In the genomic region with DNA sequence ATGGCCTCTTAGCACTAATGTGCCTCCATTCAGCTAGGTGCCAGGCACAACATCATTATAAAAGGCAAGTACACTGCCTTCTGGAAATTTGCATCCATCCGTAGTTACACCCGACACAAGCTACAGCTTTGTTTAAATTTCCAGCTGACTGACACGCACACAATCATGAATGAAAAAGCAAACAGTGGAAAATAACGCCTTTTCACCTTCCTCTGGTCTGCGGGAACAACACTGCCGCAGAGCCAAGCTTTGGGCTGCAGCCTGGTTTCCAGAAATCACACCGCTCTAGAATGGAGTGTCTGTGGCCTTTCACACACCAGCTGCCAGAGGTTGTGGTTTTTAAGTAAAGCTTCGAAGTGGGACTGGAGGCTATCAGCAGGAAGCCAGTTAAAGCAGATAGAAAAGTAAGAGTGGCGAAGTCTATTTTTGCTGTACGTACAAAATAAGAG, we compare ENCODE assay signal across 9 cellular contexts.
DNase-seq lines count a peak whose midpoint lies in the region; ATAC-seq, FAIRE-seq and TF ChIP-seq lines count a peak whose summit lies in the region.
"Had no signal": no experiment of that assay in that cellular context is flagged by ENCODE, and none has a peak within 500 bp of the region (broad histone marks: within the 10 kb centered on the region; RNA-seq: fewer than 3 reads in every experiment).

No MANE protein-coding gene starts in this region.

- H2AK5ac ChIP-seq in IMR-90 (ENCODE audit: low read depth, low read length), result no peak overlapping the region

- intact Hi-C loops in CD4-positive, alpha-beta T cell (cut with DNase I, micrococcal nuclease), result no loop called here
- intact Hi-C loops in IMR-90 (cut with micrococcal nuclease), result no loop called here
- intact Hi-C loops in activated T-helper 1 cell treated with anti-CD3 and anti-CD28 coated beads, Interleukin-12 subunit alpha, Interleukin-12 subunit beta, Interleukin-2, Interleukin-4 antibody, amounts not matched to agents 30 ng/mL and 10 ng/mL and 1 ng/mL, durations not matched to agents 14 hours and 24 hours and 36 hours (cut with micrococcal nuclease), result loop anchor here (2.0 to 5.0 kb wide), 2 partner anchors 16 to 42 kb away; no protein-coding TSS in a partner anchor

- H3K18ac ChIP-seq in IMR-90 (ENCODE audit: low read depth, low read length), result peak overlapping the region; percentile 21; the same call in 1 of the 2 replicates

- H2BK20ac ChIP-seq in IMR-90 (ENCODE audit: low read depth, low read length), result no peak overlapping the region

- no peaks in the 10 kb centered on the region for H3K36me3 ChIP-seq in IMR-90 (ENCODE audit: control insufficient read depth, insufficient read depth, low read length)

- no peak overlapping the region for H3K4ac ChIP-seq in IMR-90 (ENCODE audit: low read depth, low read length)

- no peak overlapping the region for H4K91ac ChIP-seq in IMR-90 (ENCODE audit: insufficient read depth, low read depth, low read length)

- TF ChIP-seq CTCF in CD4-positive, alpha-beta T cell (IDR thresholded peaks at IDR 0.05), result no peak
- no peak for TF ChIP-seq CTCF in IMR-90 (conservative IDR thresholded peaks at IDR 0.05; ENCODE audit: low read depth, low read length)

- H3K9ac ChIP-seq in IMR-90 (ENCODE audit: low read depth, low read length), result no peak overlapping the region

- peaks cover 22% of the 10 kb centered on the region for H3K27me3 Mint-ChIP-seq in CD4-positive, alpha-beta T cell
- H3K27me3 Mint-ChIP-seq in activated T-helper 1 cell treated with anti-CD3 and anti-CD28 coated beads, Interleukin-12 subunit alpha, Interleukin-12 subunit beta, Interleukin-2, Interleukin-4 antibody, amounts not matched to agents 30 ng/mL and 10 ng/mL and 1 ng/mL, durations not matched to agents 14 hours and 24 hours and 36 hours (ENCODE audit: insufficient read depth), result peaks cover 40% of the 10 kb centered on the region

- H3K27me3 ChIP-seq in CD4-positive, alpha-beta T cell (ENCODE audit: control insufficient read depth, insufficient read depth, low read length), result peaks cover 3% of the 10 kb centered on the region
- H3K27me3 ChIP-seq in IMR-90 (ENCODE audit: control insufficient read depth, insufficient read depth, low read length), result peaks cover 4% of the 10 kb centered on the region; the same call in 1 of the 2 replicates

- no peaks in the 10 kb centered on the region for H3K9me1 ChIP-seq in IMR-90 (ENCODE audit: insufficient read depth, low read length)

- H3K4me1 Mint-ChIP-seq in CD4-positive, alpha-beta T cell (ENCODE audit: low read depth), result peaks cover 10% of the 10 kb centered on the region
- H3K4me1 Mint-ChIP-seq in activated T-helper 1 cell treated with anti-CD3 and anti-CD28 coated beads, Interleukin-12 subunit alpha, Interleukin-12 subunit beta, Interleukin-2, Interleukin-4 antibody, amounts not matched to agents 30 ng/mL and 10 ng/mL and 1 ng/mL, durations not matched to agents 14 hours and 24 hours and 36 hours (ENCODE audit: low read depth), result peaks cover 16% of the 10 kb centered on the region

- 3% methylated on average over 5 of the region's 10 CpGs; no CpG with 5 or more reads in 1 of the 2 experiments for WGBS in IMR-90 (ENCODE audit: extremely low coverage in 2 of 2, insufficient read length in 1 of 2), 2 experiments

- no peak for ATAC-seq in CD4-positive, alpha-beta T cell (ENCODE audit: poor library complexity)
- ATAC-seq in GM19397 (IDR thresholded peaks at IDR 0.05; ENCODE audit: unreplicated experiment), result peak; percentile 69
- ATAC-seq in IMR-90 (ENCODE audit: low read depth), result peak; percentile 42
- no peak for ATAC-seq in activated CD4-positive, CD25-positive, alpha-beta regulatory T cell treated with anti-CD3 and anti-CD28 coated beads, Interleukin-2, amount 50 U/mL, for 24 hours
- ATAC-seq in HG02588 (IDR thresholded peaks at IDR 0.05; ENCODE audit: unreplicated experiment), result no peak

- no TSS peak for BruUV-seq in IMR-90 (replicated peaks; lab: Mats Ljungman, UMichigan)

- no peaks in the 10 kb centered on the region for H3K9me3 Mint-ChIP-seq in CD4-positive, alpha-beta T cell
- no peaks in the 10 kb centered on the region for H3K9me3 Mint-ChIP-seq in activated T-helper 1 cell treated with anti-CD3 and anti-CD28 coated beads, Interleukin-12 subunit alpha, Interleukin-12 subunit beta, Interleukin-2, Interleukin-4 antibody, amounts not matched to agents 30 ng/mL and 10 ng/mL and 1 ng/mL, durations not matched to agents 14 hours and 24 hours and 36 hours

- no peak overlapping the region for H3K56ac ChIP-seq in IMR-90 (ENCODE audit: extremely low read depth, insufficient read depth, low read length)

- peak overlapping the region; percentile 25 for H2AFZ ChIP-seq in IMR-90 (replicated peaks; ENCODE audit: low read length, poor library complexity)

- H3K4me2 ChIP-seq in IMR-90 (ENCODE audit: low read depth, low read length), result peak overlapping the region; percentile 38; the same call in 1 of the 2 replicates

- no peak for TF ChIP-seq RAD21 in IMR-90 (IDR thresholded peaks at IDR 0.05; ENCODE audit: low read length)

- H4K8ac ChIP-seq in IMR-90 (ENCODE audit: low read depth in 2 of 2, low read length in 2 of 2), result no peak overlapping the region

- no peak overlapping the region for H3K27ac Mint-ChIP-seq in CD4-positive, alpha-beta T cell
- H3K27ac Mint-ChIP-seq in activated T-helper 1 cell treated with anti-CD3 and anti-CD28 coated beads, Interleukin-12 subunit alpha, Interleukin-12 subunit beta, Interleukin-2, Interleukin-4 antibody, amounts not matched to agents 30 ng/mL and 10 ng/mL and 1 ng/mL, durations not matched to agents 14 hours and 24 hours and 36 hours, result peak overlapping the region; percentile 49
- H3K27ac Mint-ChIP-seq: progenitor cell of endocrine pancreas had no signal

- no peak overlapping the region for H3K14ac ChIP-seq in IMR-90 (replicated peaks; ENCODE audit: low read depth, low read length)

- no peak overlapping the region for H3K23ac ChIP-seq in IMR-90 (ENCODE audit: low read depth, low read length)

- H3K4me3 ChIP-seq in IMR-90 (ENCODE audit: insufficient read depth, low read depth, low read length), result no peak overlapping the region

- H3K27ac ChIP-seq in CD4-positive, alpha-beta T cell (ENCODE audit: low read depth, low read length), result no peak overlapping the region
- H3K27ac ChIP-seq in IMR-90 (ENCODE audit: insufficient read depth, low read length), result no peak overlapping the region

- no peaks in the 10 kb centered on the region for H3K36me3 Mint-ChIP-seq in CD4-positive, alpha-beta T cell (ENCODE audit: low read depth)
- peaks cover 3% of the 10 kb centered on the region for H3K36me3 Mint-ChIP-seq in activated T-helper 1 cell treated with anti-CD3 and anti-CD28 coated beads, Interleukin-12 subunit alpha, Interleukin-12 subunit beta, Interleukin-2, Interleukin-4 antibody, amounts not matched to agents 30 ng/mL and 10 ng/mL and 1 ng/mL, durations not matched to agents 14 hours and 24 hours and 36 hours (ENCODE audit: low read depth)

- POLR2A ChIA-PET in CD4-positive, alpha-beta T cell (lab: Charles Lee), result interaction anchor here (1.5 kb wide), 1 partner anchor 17 kb away, joined by 5 read pairs; no protein-coding TSS in a partner anchor
- POLR2A ChIA-PET in IMR-90 (lab: Charles Lee; ENCODE audit: unreplicated experiment), result no interaction called here

- no peak overlapping the region for H4K5ac ChIP-seq in IMR-90 (ENCODE audit: low read depth, low read length)

- H2BK15ac ChIP-seq in IMR-90 (ENCODE audit: low read depth, low read length), result no peak overlapping the region

- H3K79me1 ChIP-seq in IMR-90 (ENCODE audit: low read depth in 1 of 2, low read length in 2 of 2), result no peaks in the 10 kb centered on the region

- H2AK9ac ChIP-seq in IMR-90 (replicated peaks; ENCODE audit: low read depth, low read length, poor library complexity), result no peak overlapping the region

- no peak overlapping the region for H2BK120ac ChIP-seq in IMR-90 (ENCODE audit: low read depth, low read length)

- TF ChIP-seq POLR2A in IMR-90 (IDR thresholded peaks at IDR 0.05; ENCODE audit: low read depth, low read length), result no peak

- H3K4me3 Mint-ChIP-seq in CD4-positive, alpha-beta T cell, result peak overlapping the region; percentile 62
- peak overlapping the region; percentile 5 for H3K4me3 Mint-ChIP-seq in activated T-helper 1 cell treated with anti-CD3 and anti-CD28 coated beads, Interleukin-12 subunit alpha, Interleukin-12 subunit beta, Interleukin-2, Interleukin-4 antibody, amounts not matched to agents 30 ng/mL and 10 ng/mL and 1 ng/mL, durations not matched to agents 14 hours and 24 hours and 36 hours

- CTCF ChIA-PET in CD4-positive, alpha-beta T cell (lab: Charles Lee), result interaction anchor here (1.6 to 2.3 kb wide), 2 partner anchors 79 to 96 kb away, joined by 5 to 7 read pairs; no protein-coding TSS in a partner anchor
- CTCF ChIA-PET in IMR-90 (lab: Yijun Ruan, JAX), result no interaction called here

- no peaks in the 10 kb centered on the region for H3K4me1 ChIP-seq in IMR-90 (ENCODE audit: control insufficient read depth, insufficient read depth, low read length)

- in situ Hi-C loops in IMR-90 (cut with MboI; ENCODE audit: low sequenced_read_pairs), result no loop called here

- DNase-seq in CD4-positive, alpha-beta T cell, result no peak
- no peak for DNase-seq in IMR-90
- peak; percentile 13 for DNase-seq in activated T-helper 1 cell treated with anti-CD3 and anti-CD28 coated beads, Interleukin-12 subunit alpha, Interleukin-12 subunit beta, Interleukin-2, Interleukin-4 antibody, amounts not matched to agents 30 ng/mL and 10 ng/mL and 1 ng/mL, durations not matched to agents 14 hours and 24 hours and 36 hours (ENCODE audit: low spot score)
- DNase-seq in HTR-8/SVneo (ENCODE audit: insufficient read length, low spot score), result no peak
- DNase-seq in SIG-M5 (lab: John Stamatoyannopoulos, UW), result no peak

- no peak overlapping the region for H2BK5ac ChIP-seq in IMR-90 (ENCODE audit: low read depth, low read length, poor library complexity, severe bottlenecking)

- dilution Hi-C loops in IMR-90 (cut with HindIII; ENCODE audit: low sequenced_read_pairs, unreplicated experiment), result no loop called here

- no peaks in the 10 kb centered on the region for H3K9me3 ChIP-seq in CD4-positive, alpha-beta T cell (ENCODE audit: control insufficient read depth, low read length)
- no peaks in the 10 kb centered on the region for H3K9me3 ChIP-seq in IMR-90 (ENCODE audit: control insufficient read depth, insufficient read depth, low read length)

- FAIRE-seq in HTR-8/SVneo (lab: Jason Lieb, UNC), result no peak

- H4K20me1 ChIP-seq in IMR-90 (ENCODE audit: insufficient read depth, low read length), result no peaks in the 10 kb centered on the region

TF ChIP-seq in IMR-90, 13 proteins besides CTCF, POLR2A, EP300 and RAD21 (continues in another document):
- no peak for TF ChIP-seq RCOR1 (IDR thresholded peaks at IDR 0.05; ENCODE audit: insufficient replicate concordance, low read length)
- TF ChIP-seq SMC3 (IDR thresholded peaks at IDR 0.05; ENCODE audit: low read depth, low read length), result no peak
- TF ChIP-seq MAFK (IDR thresholded peaks at IDR 0.05; ENCODE audit: low read depth, low read length), result no peak

Comparison
In these comparisons a context has a peak if more than half of its experiments do, and no peak if none do; other contexts are left out.
1. ATAC-seq: peak in GM19397 (single experiment) and IMR-90 (single experiment); none in CD4-positive, alpha-beta T cell (single experiment), activated CD4-positive, CD25-positive, alpha-beta regulatory T cell treated with anti-CD3 and anti-CD28 coated beads, Interleukin-2, amount 50 U/mL, for 24 hours (0 of 2) and HG02588 (single experiment).